In the genomic region with DNA sequence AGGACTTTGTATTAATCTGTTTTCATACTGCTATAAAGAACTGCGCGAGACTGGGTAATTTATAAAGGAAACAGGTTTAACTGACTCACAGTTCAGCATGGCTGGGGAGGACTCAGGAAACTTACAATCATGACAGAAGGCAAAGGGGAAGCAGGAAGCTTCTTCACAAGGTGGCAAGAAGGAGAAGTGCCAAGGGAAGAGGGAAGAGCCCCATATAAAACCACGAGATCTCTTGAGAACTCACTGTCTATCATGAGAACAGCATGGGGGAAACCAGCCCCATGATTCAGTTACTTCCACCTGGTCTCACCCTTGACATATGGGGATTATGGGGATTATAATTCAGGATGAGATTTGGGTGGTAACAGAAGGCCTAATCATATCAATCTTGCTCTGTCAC, we compare ENCODE assay signal across 20 cellular contexts.
DNase-seq lines count a peak whose midpoint lies in the region; ATAC-seq, FAIRE-seq and TF ChIP-seq lines count a peak whose summit lies in the region.
"Had no signal": no experiment of that assay in that cellular context is flagged by ENCODE, and none has a peak within 500 bp of the region (broad histone marks: within the 10 kb centered on the region; RNA-seq: fewer than 3 reads in every experiment).

No MANE protein-coding gene starts in this region.

- ATAC-seq in GM23338 (no peak), omental fat pad (ENCODE audit: low FRiP score) (no peak), GM19452 (IDR thresholded peaks at IDR 0.05; ENCODE audit: unreplicated experiment) (no peak)

- peak; percentile 80 for FAIRE-seq in D721Med (lab: Jason Lieb, UNC)
- FAIRE-seq: GM12892, urothelium cell line had no signal

- no peaks in the 10 kb centered on the region for H3F3A ChIP-seq in GM23338 (replicated peaks; ENCODE audit: low read depth)

- H2AFZ ChIP-seq in GM23338 = no peak overlapping the region
- H2AFZ ChIP-seq: parathyroid adenoma had no signal

- H3K79me2 ChIP-seq in GM23338 (replicated peaks; ENCODE audit: insufficient read depth) = no peaks in the 10 kb centered on the region
- H3K79me2 ChIP-seq: parathyroid adenoma had no signal

- H3K36me3 ChIP-seq in neutrophil = no peaks in the 10 kb centered on the region
- no peaks in the 10 kb centered on the region for H3K36me3 ChIP-seq in GM23338 (ENCODE audit: insufficient read depth)
- H3K36me3 ChIP-seq: esophagus muscularis mucosa had no signal

- H3K27me3 ChIP-seq in neutrophil (no peaks in the 10 kb centered on the region), GM23338 (ENCODE audit: insufficient read depth) (no peaks in the 10 kb centered on the region)
- H3K27me3 ChIP-seq: esophagus muscularis mucosa had no signal

- no peaks in the 10 kb centered on the region for H3K4me1 Mint-ChIP-seq in GM23338

- no peak for TF ChIP-seq CTCF in D721Med (IDR thresholded peaks at IDR 0.05; ENCODE audit: insufficient read depth, missing control alignments)
- no peak for TF ChIP-seq CTCF in neutrophil (IDR thresholded peaks at IDR 0.05)
- no peak for TF ChIP-seq CTCF in GM23338 (conservative IDR thresholded peaks at IDR 0.05; ENCODE audit: low read depth in 2 of 2)
- no peak for TF ChIP-seq CTCF in omental fat pad (IDR thresholded peaks at IDR 0.05)

- H4K20me1 ChIP-seq in GM23338 (replicated peaks; ENCODE audit: insufficient read depth) = no peaks in the 10 kb centered on the region

- no peak overlapping the region for H3K4me3 Mint-ChIP-seq in GM23338
- H3K4me3 Mint-ChIP-seq: HFFc6 had no signal

- H3K27ac Mint-ChIP-seq in GM23338 = no peak overlapping the region
- H3K27ac Mint-ChIP-seq: HFFc6 had no signal

- peak overlapping the region; percentile 72 for H3K27ac ChIP-seq in neutrophil
- H3K27ac ChIP-seq in GM23338 (ENCODE audit: low read depth) = no peak overlapping the region
- H3K27ac ChIP-seq: esophagus muscularis mucosa, parathyroid adenoma had no signal

- no peaks in the 10 kb centered on the region for H3K9me3 Mint-ChIP-seq in GM23338
- H3K9me3 Mint-ChIP-seq: HFFc6 had no signal

- H3K9me3 ChIP-seq in neutrophil = no peaks in the 10 kb centered on the region
- H3K9me3 ChIP-seq: esophagus muscularis mucosa had no signal

- peaks cover 2% of the 10 kb centered on the region for H3K27me3 Mint-ChIP-seq in GM23338 (ENCODE audit: insufficient read depth, low read depth, poor library complexity)

- no peak for DNase-seq in D721Med (ENCODE audit: insufficient read length, low spot score)
- peak; percentile 89 to 97 for DNase-seq in NCI-H524 (lab: John Stamatoyannopoulos, UW)
- peak; percentile 7 for DNase-seq in UCSD-AML1 (lab: John Stamatoyannopoulos, UW; ENCODE audit: unreplicated experiment)
- DNase-seq in GM23338 (ENCODE audit: low spot score) = no peak
- no peak for DNase-seq in activated CD4-positive, CD25-positive, alpha-beta regulatory T cell treated with anti-CD3 and anti-CD28 coated beads, Interleukin-2, amount 50 U/mL, for 72 hours
- no peak for DNase-seq in omental fat pad (ENCODE audit: low spot score)
- DNase-seq: activated CD4-positive, alpha-beta T cell treated with anti-CD3 and anti-CD28 coated beads for 48 hours; activated gamma-delta T cell; amniotic stem cell; HFFc6; NCI-H1694 treated with DMSO at 0.1 percent for 48 hours; NCI-H226; SHP77 treated with DMSO at 0.1 percent for 48 hours; stimulated activated CD4-positive, alpha-beta T cell treated with anti-CD3 and anti-CD28 coated beads, Interleukin-1b, Interleukin-23, amount 100 ng/mL, for 48 hours had no signal

- 0 out of 2 replicates have a peak, but pooled peaks cover 3% of the 10 kb centered on the region for H3K9me2 ChIP-seq in GM23338 (ENCODE audit: insufficient read depth)

- H3K4me3 ChIP-seq in neutrophil (ENCODE audit: low read depth in 1 of 2, low read length in 1 of 2) = no peak overlapping the region
- H3K4me3 ChIP-seq in GM23338 = no peak overlapping the region
- H3K4me3 ChIP-seq: esophagus muscularis mucosa had no signal

- no peaks in the 10 kb centered on the region for H3K36me3 Mint-ChIP-seq in GM23338 (ENCODE audit: low read depth)

- H3K4me2 ChIP-seq in GM23338 = no peak overlapping the region

- H3K4me1 ChIP-seq in neutrophil (ENCODE audit: control insufficient read depth in 1 of 2, insufficient read depth in 1 of 2, low read depth in 1 of 2, low read length in 1 of 2) (peaks cover 11 to 12% of the 10 kb centered on the region in 2 experiments), GM23338 (ENCODE audit: insufficient read depth) (no peaks in the 10 kb centered on the region)
- H3K4me1 ChIP-seq: esophagus muscularis mucosa, parathyroid adenoma had no signal

TF ChIP-seq in GM23338, 12 proteins besides CTCF, POLR2A, EP300 and RAD21 (continues in another document):
- TF ChIP-seq EZH2phosphoT487 (IDR thresholded peaks at IDR 0.05; ENCODE audit: unreplicated experiment) (no peak), POLR2AphosphoS5 (IDR thresholded peaks at IDR 0.05; ENCODE audit: low read depth) (no peak), JUNB (IDR thresholded peaks at IDR 0.05; ENCODE audit: unreplicated experiment) (no peak), STAT1 (IDR thresholded peaks at IDR 0.05; ENCODE audit: unreplicated experiment) (no peak), ZNF114 (CRISPR knock-in tag; IDR thresholded peaks at IDR 0.05) (no peak)
- TF ChIP-seq, protein P1, sequence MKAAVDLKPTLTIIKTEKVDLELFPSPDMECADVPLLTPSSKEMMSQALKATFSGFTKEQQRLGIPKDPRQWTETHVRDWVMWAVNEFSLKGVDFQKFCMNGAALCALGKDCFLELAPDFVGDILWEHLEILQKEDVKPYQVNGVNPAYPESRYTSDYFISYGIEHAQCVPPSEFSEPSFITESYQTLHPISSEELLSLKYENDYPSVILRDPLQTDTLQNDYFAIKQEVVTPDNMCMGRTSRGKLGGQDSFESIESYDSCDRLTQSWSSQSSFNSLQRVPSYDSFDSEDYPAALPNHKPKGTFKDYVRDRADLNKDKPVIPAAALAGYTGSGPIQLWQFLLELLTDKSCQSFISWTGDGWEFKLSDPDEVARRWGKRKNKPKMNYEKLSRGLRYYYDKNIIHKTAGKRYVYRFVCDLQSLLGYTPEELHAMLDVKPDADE (IDR thresholded peaks at IDR 0.05) = no peak
- TF ChIP-seq, protein P2, sequence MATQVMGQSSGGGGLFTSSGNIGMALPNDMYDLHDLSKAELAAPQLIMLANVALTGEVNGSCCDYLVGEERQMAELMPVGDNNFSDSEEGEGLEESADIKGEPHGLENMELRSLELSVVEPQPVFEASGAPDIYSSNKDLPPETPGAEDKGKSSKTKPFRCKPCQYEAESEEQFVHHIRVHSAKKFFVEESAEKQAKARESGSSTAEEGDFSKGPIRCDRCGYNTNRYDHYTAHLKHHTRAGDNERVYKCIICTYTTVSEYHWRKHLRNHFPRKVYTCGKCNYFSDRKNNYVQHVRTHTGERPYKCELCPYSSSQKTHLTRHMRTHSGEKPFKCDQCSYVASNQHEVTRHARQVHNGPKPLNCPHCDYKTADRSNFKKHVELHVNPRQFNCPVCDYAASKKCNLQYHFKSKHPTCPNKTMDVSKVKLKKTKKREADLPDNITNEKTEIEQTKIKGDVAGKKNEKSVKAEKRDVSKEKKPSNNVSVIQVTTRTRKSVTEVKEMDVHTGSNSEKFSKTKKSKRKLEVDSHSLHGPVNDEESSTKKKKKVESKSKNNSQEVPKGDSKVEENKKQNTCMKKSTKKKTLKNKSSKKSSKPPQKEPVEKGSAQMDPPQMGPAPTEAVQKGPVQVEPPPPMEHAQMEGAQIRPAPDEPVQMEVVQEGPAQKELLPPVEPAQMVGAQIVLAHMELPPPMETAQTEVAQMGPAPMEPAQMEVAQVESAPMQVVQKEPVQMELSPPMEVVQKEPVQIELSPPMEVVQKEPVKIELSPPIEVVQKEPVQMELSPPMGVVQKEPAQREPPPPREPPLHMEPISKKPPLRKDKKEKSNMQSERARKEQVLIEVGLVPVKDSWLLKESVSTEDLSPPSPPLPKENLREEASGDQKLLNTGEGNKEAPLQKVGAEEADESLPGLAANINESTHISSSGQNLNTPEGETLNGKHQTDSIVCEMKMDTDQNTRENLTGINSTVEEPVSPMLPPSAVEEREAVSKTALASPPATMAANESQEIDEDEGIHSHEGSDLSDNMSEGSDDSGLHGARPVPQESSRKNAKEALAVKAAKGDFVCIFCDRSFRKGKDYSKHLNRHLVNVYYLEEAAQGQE (IDR thresholded peaks at IDR 0.05; ENCODE audit: unreplicated experiment) = no peak

Comparison
In these comparisons a context has a peak if more than half of its experiments do, and no peak if none do; other contexts are left out.
1. DNase-seq: peak in NCI-H524 (2 of 2) and UCSD-AML1 (single experiment); none in D721Med (single experiment), GM23338 (single experiment), activated CD4-positive, CD25-positive, alpha-beta regulatory T cell treated with anti-CD3 and anti-CD28 coated beads, Interleukin-2, amount 50 U/mL, for 72 hours (single experiment) and omental fat pad (single experiment).